Comparison of ENCODE assay signal across 9 cellular contexts in the genomic region with DNA sequence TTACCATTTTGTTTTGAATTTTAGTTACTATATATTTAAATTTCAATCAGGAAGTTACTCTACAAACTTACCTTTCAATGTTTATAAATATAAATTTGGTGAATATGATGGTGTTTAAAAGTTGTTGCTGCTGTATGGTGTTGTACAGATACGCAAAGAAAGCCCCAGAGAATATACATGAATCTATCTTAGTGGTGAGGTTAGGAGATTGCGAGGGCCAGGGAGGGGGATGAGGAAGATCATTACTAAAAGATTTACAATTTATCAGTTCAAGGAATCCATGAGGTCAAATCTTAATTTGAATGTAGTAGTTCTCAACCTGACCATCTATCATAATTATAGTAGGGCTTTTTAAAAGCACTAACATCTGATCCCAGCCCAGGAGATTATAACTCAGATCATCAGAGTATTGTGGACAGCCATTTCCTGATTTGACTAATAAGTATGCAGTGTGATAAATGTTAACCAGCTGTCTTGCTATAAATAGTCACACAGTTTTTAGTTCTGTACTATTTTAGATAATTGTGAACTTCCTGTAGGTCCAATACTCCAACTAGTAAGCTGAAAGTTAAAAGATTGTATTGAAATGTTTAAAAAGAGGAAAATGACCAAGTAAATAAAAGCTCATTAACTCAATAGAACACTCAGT. TPM values are rescaled to one million over a fixed set of nuclear protein-coding genes. Genes with fewer than 3 reads are reported as not detected.
DNase-seq lines count a peak whose midpoint lies in the region; ATAC-seq and TF ChIP-seq lines count a peak whose summit lies in the region.
"Had no signal": no experiment of that assay in that cellular context is flagged by ENCODE, and none has a peak within 500 bp of the region (broad histone marks: within the 10 kb centered on the region; RNA-seq: fewer than 3 reads in every experiment).

No MANE protein-coding gene starts in this region.

- no peak overlapping the region for H3K4me3 ChIP-seq in fibroblast of villous mesenchyme (ENCODE audit: low read depth, low read length)
- H3K4me3 ChIP-seq in adrenal gland, result no peak overlapping the region

- H3K27me3 ChIP-seq in adrenal gland, result no peaks in the 10 kb centered on the region

- no peaks in the 10 kb centered on the region for H3K36me3 ChIP-seq in adrenal gland (replicated peaks in 1 of 2)

- peaks cover 49% of the 10 kb centered on the region for H3K36me3 Mint-ChIP-seq in type B pancreatic cell

- H3K9me3 ChIP-seq in adrenal gland (replicated peaks in 1 of 3), result no peaks in the 10 kb centered on the region

- no peaks in the 10 kb centered on the region for H3K27me3 Mint-ChIP-seq in type B pancreatic cell

- no peak overlapping the region for H3K27ac Mint-ChIP-seq in type B pancreatic cell

- peaks cover 0 to 5% of the 10 kb centered on the region in 2 donors for H3K4me1 ChIP-seq in adrenal gland (replicated peaks in 1 of 2)

- ATAC-seq in GM21390 (IDR thresholded peaks at IDR 0.05; ENCODE audit: unreplicated experiment) (peak; percentile 80), HG03521 (IDR thresholded peaks at IDR 0.05; ENCODE audit: unreplicated experiment) (peak; percentile 84)

- no peaks in the 10 kb centered on the region for H3K9me3 Mint-ChIP-seq in type B pancreatic cell

- peak; percentile 15 for DNase-seq in GM10266 (ENCODE audit: extremely low spot score)
- peak; percentile 53 for DNase-seq in fibroblast of villous mesenchyme (ENCODE audit: low read depth)
- DNase-seq in type B pancreatic cell (ENCODE audit: extremely low spot score, unreplicated experiment), result no peak
- DNase-seq in adrenal gland, result no peak
- no peak for DNase-seq in hepatic stellate cell (ENCODE audit: low spot score)
- no peak for DNase-seq in mesenteric fat pad (ENCODE audit: low spot score)

- intact Hi-C loops in adrenal gland (cut with DNase I), result no loop called here

- H3K4me1 Mint-ChIP-seq in type B pancreatic cell (ENCODE audit: unreplicated experiment), result peaks cover 20% of the 10 kb centered on the region

- 86 to 95% (median 91%) methylated on average over 2 of the region's 2 CpGs for WGBS in adrenal gland, 4 donors

- H3K27ac ChIP-seq in adrenal gland, result no peak overlapping the region

- TF ChIP-seq CTCF in GM10266 (IDR thresholded peaks at IDR 0.05; ENCODE audit: control insufficient read depth, insufficient read depth, low read depth, missing control alignments), result no peak
- TF ChIP-seq CTCF in fibroblast of villous mesenchyme (IDR thresholded peaks at IDR 0.05; ENCODE audit: insufficient read depth, low read depth, low read length), result no peak
- no peak for TF ChIP-seq CTCF in type B pancreatic cell (conservative IDR thresholded peaks at IDR 0.05)
- TF ChIP-seq CTCF in adrenal gland (IDR thresholded peaks at IDR 0.05), result no peak

- TF ChIP-seq POLR2A in adrenal gland (IDR thresholded peaks at IDR 0.05), result no peak

- no peak overlapping the region for H3K4me3 Mint-ChIP-seq in type B pancreatic cell

RNA-seq across cellular contexts. Expression of a gene that starts 23.6 kb away (rescaled TPM):
- 18.7 and 35.8 TPM in 2 replicates for total RNA-seq in fibroblast of villous mesenchyme
- 73.9 and 146 TPM in 2 replicates for total RNA-seq in type B pancreatic cell (ENCODE audit: low replicate concordance)
- 10 to 100 TPM; 29.0 to 93.5 (median 38.0) TPM for total RNA-seq in adrenal gland
- polyA plus RNA-seq in adrenal gland, result 100 to 1,000 TPM in 1 of 3 donors, 10 to 100 TPM in 2; 17.1 to 138 (median 20.5) TPM
- 44.8 TPM for total RNA-seq in mesenteric fat pad

RNA-seq across cellular contexts. Expression of a gene that starts 43.7 kb away (rescaled TPM):
- total RNA-seq in fibroblast of villous mesenchyme, result under 0.01 and 0.32 TPM in 2 replicates
- total RNA-seq in type B pancreatic cell (ENCODE audit: low replicate concordance), result 0.64 and 1.1 TPM in 2 replicates
- total RNA-seq in adrenal gland, result under 1 TPM in 4 of 8 donors, not detected in 4; 0.07 to 0.19 (median 0.12) TPM
- polyA plus RNA-seq in adrenal gland, result under 1 TPM; 0.07 to 0.16 (median 0.08) TPM
- not detected for total RNA-seq in mesenteric fat pad
- polyA plus RNA-seq: neural cell had no signal

Comparison
In these comparisons a context has a peak if more than half of its experiments do, and no peak if none do; other contexts are left out.
1. DNase-seq: peak in GM10266 (single experiment) and fibroblast of villous mesenchyme (single experiment); none in type B pancreatic cell (single experiment), adrenal gland (0 of 7), hepatic stellate cell (single experiment) and mesenteric fat pad (single experiment).